10 cellular contexts compared by ENCODE assay signal in the genomic region with DNA sequence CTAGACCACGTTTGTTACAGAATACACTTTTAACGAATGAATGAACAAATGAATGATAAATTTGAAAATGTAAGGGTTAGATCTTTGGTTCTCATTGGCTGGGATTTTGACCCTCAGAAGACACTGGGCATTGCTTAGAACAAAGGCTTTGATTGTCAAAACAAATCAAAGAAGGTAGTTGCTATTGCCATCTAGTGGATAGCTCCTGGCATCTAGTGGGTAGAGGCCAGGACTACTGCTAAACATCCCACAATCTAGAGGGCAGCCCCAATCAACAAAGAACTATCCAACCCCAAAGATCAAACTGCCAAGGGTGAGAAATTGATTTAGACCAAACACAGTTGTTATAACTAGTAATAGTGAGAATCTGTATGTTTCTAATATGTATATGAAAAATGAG.
A peak's percentile ranks its signal among the peaks of the same experiment; 100 is the strongest.
DNase-seq lines count a peak whose midpoint lies in the region; ATAC-seq, FAIRE-seq and TF ChIP-seq lines count a peak whose summit lies in the region.
"Had no signal": no experiment of that assay in that cellular context is flagged by ENCODE, and none has a peak within 500 bp of the region (broad histone marks: within the 10 kb centered on the region; RNA-seq: fewer than 3 reads in every experiment).

No MANE protein-coding gene starts in this region.

- H3K27ac ChIP-seq in small intestine (ENCODE audit: low read depth in 1 of 2, low read length in 1 of 2): no peak overlapping the region

- DNase-seq in DMS53 treated with DMSO at 0.1 percent for 48 hours (lab: John Stamatoyannopoulos, UW; ENCODE audit: unreplicated experiment) (peak; percentile 41), astrocyte of the cerebellum (ENCODE audit: low read depth) (no peak), small intestine (peak; percentile 11), mesenteric fat pad (ENCODE audit: low spot score) (no peak), NCI-H187 (lab: John Stamatoyannopoulos, UW) (no peak), NOMO-1 treated with dmso at 0.1 percent for 144 hours (lab: John Stamatoyannopoulos, UW; ENCODE audit: unreplicated experiment) (no peak)

- FAIRE-seq in small intestine (lab: Jason Lieb, UNC): no peak
- FAIRE-seq: astrocyte had no signal

- H3K4me1 ChIP-seq in small intestine (ENCODE audit: control insufficient read depth in 2 of 2, insufficient read depth in 1 of 2, low read depth in 1 of 2, low read length in 1 of 2): no peaks in the 10 kb centered on the region

- H3K9me3 ChIP-seq in small intestine (ENCODE audit: control insufficient read depth, low read depth): no peaks in the 10 kb centered on the region
- H3K9me3 ChIP-seq: HAP-1 had no signal

- no peaks in the 10 kb centered on the region for H3K27me3 ChIP-seq in small intestine (ENCODE audit: control insufficient read depth in 2 of 2, insufficient read depth in 2 of 2, low read length in 2 of 2)

- 7 to 23% (median 15%) methylated on average over 2 of the region's 2 CpGs for WGBS in small intestine, 3 donors

- H3K4me3 ChIP-seq in astrocyte of the cerebellum (ENCODE audit: low read depth, low read length) (no peak overlapping the region), small intestine (ENCODE audit: low read depth in 1 of 2, low read length in 2 of 2) (no peak overlapping the region)
- H3K4me3 ChIP-seq: HAP-1 had no signal

- peak; percentile 34 for TF ChIP-seq CTCF in astrocyte of the cerebellum (IDR thresholded peaks at IDR 0.05; ENCODE audit: low read depth, low read length, missing control alignments)

- no peaks in the 10 kb centered on the region for H3K36me3 ChIP-seq in small intestine (ENCODE audit: control insufficient read depth in 2 of 2, insufficient read depth in 2 of 2, low read length in 2 of 2)
- H3K36me3 ChIP-seq: HAP-1 had no signal

- ATAC-seq in GM21360 (IDR thresholded peaks at IDR 0.05; ENCODE audit: unreplicated experiment): peak; percentile 87
- peak; percentile 59 for ATAC-seq in HG03571 (IDR thresholded peaks at IDR 0.05; ENCODE audit: unreplicated experiment)

- in situ Hi-C loops in astrocyte of the cerebellum (cut with HindIII; ENCODE audit: low sequenced_read_pairs): no loop called here

Comparison
In these comparisons a context has a peak if more than half of its experiments do, and no peak if none do; other contexts are left out.
1. DNase-seq: peak in DMS53 treated with DMSO at 0.1 percent for 48 hours (single experiment) and small intestine (single experiment); none in astrocyte of the cerebellum (single experiment), mesenteric fat pad (single experiment), NCI-H187 (0 of 2) and NOMO-1 treated with dmso at 0.1 percent for 144 hours (single experiment).